ENCODE assay signal across 8 cellular contexts in genomic region chr20:43925215-43925614, GRCh38. TPM values are rescaled to one million over a fixed set of nuclear protein-coding genes. Genes with fewer than 3 reads are reported as not detected.
DNase-seq lines count a peak whose midpoint lies in the region; ATAC-seq and FAIRE-seq lines count a peak whose summit lies in the region.

No MANE protein-coding gene starts in this region.

- H3K36me3 Mint-ChIP-seq in T-helper 1 cell treated with Interleukin-12 subunit alpha and Interleukin-12 subunit beta and Interleukin-4 antibody, amounts not matched to agents 30 μg/mL and 1 μg/mL, for 36 hours (ENCODE audit: low read depth), result peaks cover 8% of the 10 kb centered on the region
- H3K36me3 Mint-ChIP-seq in activated naive CD8-positive, alpha-beta T cell treated with anti-CD3 and anti-CD28 coated beads, Interleukin-2, amount 50 U/mL, for 24 hours (ENCODE audit: low read depth), result peaks cover 3% of the 10 kb centered on the region

- no peaks in the 10 kb centered on the region for H3K9me3 Mint-ChIP-seq in T-helper 1 cell treated with Interleukin-12 subunit alpha and Interleukin-12 subunit beta and Interleukin-4 antibody, amounts not matched to agents 30 μg/mL and 1 μg/mL, for 36 hours
- H3K9me3 Mint-ChIP-seq in activated naive CD8-positive, alpha-beta T cell treated with anti-CD3 and anti-CD28 coated beads, Interleukin-2, amount 50 U/mL, for 24 hours, result no peaks in the 10 kb centered on the region

- H3K4me3 Mint-ChIP-seq in T-helper 1 cell treated with Interleukin-12 subunit alpha and Interleukin-12 subunit beta and Interleukin-4 antibody, amounts not matched to agents 30 μg/mL and 1 μg/mL, for 36 hours, result peak overlapping the region; percentile 47
- peak overlapping the region; percentile 67 for H3K4me3 Mint-ChIP-seq in activated naive CD8-positive, alpha-beta T cell treated with anti-CD3 and anti-CD28 coated beads, Interleukin-2, amount 50 U/mL, for 24 hours

- peaks cover 54% of the 10 kb centered on the region for H3K4me1 Mint-ChIP-seq in T-helper 1 cell treated with Interleukin-12 subunit alpha and Interleukin-12 subunit beta and Interleukin-4 antibody, amounts not matched to agents 30 μg/mL and 1 μg/mL, for 36 hours (ENCODE audit: low read depth)
- peaks cover 51% of the 10 kb centered on the region for H3K4me1 Mint-ChIP-seq in activated naive CD8-positive, alpha-beta T cell treated with anti-CD3 and anti-CD28 coated beads, Interleukin-2, amount 50 U/mL, for 24 hours

- peak; percentile 80 for DNase-seq in activated naive CD8-positive, alpha-beta T cell treated with anti-CD3 and anti-CD28 coated beads, Interleukin-2, amount 50 U/mL, for 24 hours
- DNase-seq in stimulated activated CD8-positive, alpha-beta memory T cell treated with anti-CD3 and anti-CD28 coated beads, Interleukin-2, amount 100 ng/mL, for 48 hours (ENCODE audit: low read depth in 2 of 2), result peak; percentile 49 to 80
- DNase-seq in putamen (ENCODE audit: low spot score) (no peak), frontal cortex (ENCODE audit: low spot score in 2 of 2) (no peak), HT-29 (ENCODE audit: low spot score) (no peak)

- no peak overlapping the region for H3K27ac Mint-ChIP-seq in T-helper 1 cell treated with Interleukin-12 subunit alpha and Interleukin-12 subunit beta and Interleukin-4 antibody, amounts not matched to agents 30 μg/mL and 1 μg/mL, for 36 hours
- H3K27ac Mint-ChIP-seq in activated naive CD8-positive, alpha-beta T cell treated with anti-CD3 and anti-CD28 coated beads, Interleukin-2, amount 50 U/mL, for 24 hours, result peak overlapping the region; percentile 86

- peaks cover 43% of the 10 kb centered on the region for H3K27me3 Mint-ChIP-seq in T-helper 1 cell treated with Interleukin-12 subunit alpha and Interleukin-12 subunit beta and Interleukin-4 antibody, amounts not matched to agents 30 μg/mL and 1 μg/mL, for 36 hours (ENCODE audit: low read depth)
- peaks cover 63% of the 10 kb centered on the region for H3K27me3 Mint-ChIP-seq in activated naive CD8-positive, alpha-beta T cell treated with anti-CD3 and anti-CD28 coated beads, Interleukin-2, amount 50 U/mL, for 24 hours

- no peak for FAIRE-seq in frontal cortex (lab: Jason Lieb, UNC)

- ATAC-seq in GM19023 (IDR thresholded peaks at IDR 0.05; ENCODE audit: unreplicated experiment) (peak; percentile 57), HG03520 (IDR thresholded peaks at IDR 0.05; ENCODE audit: unreplicated experiment) (no peak)
- ATAC-seq in activated naive CD8-positive, alpha-beta T cell treated with anti-CD3 and anti-CD28 coated beads, Interleukin-2, amount 50 U/mL, for 24 hours, result peak; percentile 91

RNA-seq across cellular contexts. Expression of gene TOX2, which starts 10.6 kb away (rescaled TPM):
- 0.41 TPM for total RNA-seq in frontal cortex
- 0.18 and 1.9 TPM in 2 replicates for total RNA-seq in HT-29 (2014; rRNA removed; shearing (Covaris generic))

Comparison
In these comparisons a context has a peak if more than half of its experiments do, and no peak if none do; other contexts are left out.
1. DNase-seq: peak in activated naive CD8-positive, alpha-beta T cell treated with anti-CD3 and anti-CD28 coated beads, Interleukin-2, amount 50 U/mL, for 24 hours (single experiment) and stimulated activated CD8-positive, alpha-beta memory T cell treated with anti-CD3 and anti-CD28 coated beads, Interleukin-2, amount 100 ng/mL, for 48 hours (2 of 2); none in putamen (single experiment), frontal cortex (0 of 2) and HT-29 (single experiment).